In genomic region chr7:33262476-33262875, GRCh38 we compare ENCODE assay signal across 1 cellular context.
TF ChIP-seq lines count a peak whose summit lies in the region.

No MANE protein-coding gene starts in this region.

TF ChIP-seq in GM23338, 12 proteins besides CTCF, POLR2A, EP300 and RAD21 (continued from another document):
- TF ChIP-seq ZNF462 (CRISPR knock-in tag; IDR thresholded peaks at IDR 0.05) (no peak), NANOG (IDR thresholded peaks at IDR 0.05; ENCODE audit: borderline replicate concordance) (no peak), CREB1 (CRISPR knock-in tag; IDR thresholded peaks at IDR 0.05; ENCODE audit: low read depth) (no peak), REST (IDR thresholded peaks at IDR 0.05; ENCODE audit: unreplicated experiment) (no peak)
